ENCODE assay signal across 2 cellular contexts in genomic region chr18:44974174-44974573, GRCh38.
TF ChIP-seq lines count a peak whose summit lies in the region.

No MANE protein-coding gene starts in this region.

TF ChIP-seq in GM23338, 12 proteins besides CTCF, POLR2A, EP300 and RAD21 (continued from another document):
- no peak for TF ChIP-seq ZNF462 (CRISPR knock-in tag; IDR thresholded peaks at IDR 0.05)
- no peak for TF ChIP-seq EZH2phosphoT487 (IDR thresholded peaks at IDR 0.05; ENCODE audit: unreplicated experiment)
- no peak for TF ChIP-seq REST (IDR thresholded peaks at IDR 0.05; ENCODE audit: unreplicated experiment)
- no peak for TF ChIP-seq JUNB (IDR thresholded peaks at IDR 0.05; ENCODE audit: unreplicated experiment)
- TF ChIP-seq ETS1 (IDR thresholded peaks at IDR 0.05): no peak
- no peak for TF ChIP-seq ZNF331 (CRISPR knock-in tag; IDR thresholded peaks at IDR 0.05; ENCODE audit: low read depth)
- no peak for TF ChIP-seq STAT1 (IDR thresholded peaks at IDR 0.05; ENCODE audit: unreplicated experiment)
- no peak for TF ChIP-seq POLR2AphosphoS5 (IDR thresholded peaks at IDR 0.05; ENCODE audit: low read depth)
- no peak for TF ChIP-seq ZNF114 (CRISPR knock-in tag; IDR thresholded peaks at IDR 0.05)
- no peak for TF ChIP-seq NANOG (IDR thresholded peaks at IDR 0.05; ENCODE audit: borderline replicate concordance)

TF ChIP-seq in WTC11, 78 proteins besides CTCF, POLR2A, EP300 and RAD21 (continued from another document):
- TF ChIP-seq FOXP4 (CRISPR knock-in tag; IDR thresholded peaks at IDR 0.05) (no peak), ATF3 (CRISPR knock-in tag; conservative IDR thresholded peaks at IDR 0.05) (no peak)
TF ChIP-seq in WTC11: peak in this region for 0.
